In the genomic region with DNA sequence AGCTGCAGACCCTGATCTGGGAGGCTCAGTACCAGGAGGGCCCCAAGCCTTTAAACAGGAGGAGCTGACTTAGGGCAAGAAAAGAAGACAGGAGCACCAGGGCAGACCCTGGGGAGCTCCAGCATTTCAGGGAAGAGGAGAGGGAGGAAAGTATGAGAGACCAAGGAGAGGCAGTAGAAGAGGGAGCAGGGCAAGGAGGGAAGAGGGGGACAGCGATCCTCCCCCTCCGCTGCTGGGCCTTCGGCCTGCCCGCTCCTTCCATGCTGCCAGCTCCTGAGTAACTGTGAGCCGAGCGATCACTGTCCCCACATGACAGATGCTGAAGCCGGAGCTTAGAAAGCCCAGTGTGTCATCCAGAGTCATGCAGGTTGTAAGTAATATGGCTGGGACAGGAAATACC, we compare ENCODE assay signal across 22 cellular contexts.
DNase-seq lines count a peak whose midpoint lies in the region; ATAC-seq and TF ChIP-seq lines count a peak whose summit lies in the region.
"Had no signal": no experiment of that assay in that cellular context is flagged by ENCODE, and none has a peak within 500 bp of the region (broad histone marks: within the 10 kb centered on the region; RNA-seq: fewer than 3 reads in every experiment).

No MANE protein-coding gene starts in this region.

- no peak for TF ChIP-seq CTCF in osteocyte (IDR thresholded peaks at IDR 0.05)

- H3K27ac Mint-ChIP-seq in IgD-negative memory B cell = peak overlapping the region in 2 of 3 donors; percentile 39 to 71
- H3K27ac Mint-ChIP-seq in osteocyte (ENCODE audit: unreplicated experiment) = no peak overlapping the region
- H3K27ac Mint-ChIP-seq: activated T-helper 1 cell treated with anti-CD3 and anti-CD28 coated beads, Interleukin-12 subunit alpha, Interleukin-12 subunit beta, Interleukin-2, Interleukin-4 antibody, amounts not matched to agents 30 ng/mL and 10 ng/mL and 1 ng/mL, durations not matched to agents 14 hours and 24 hours and 36 hours; type B pancreatic cell had no signal

- peak; percentile 21 for DNase-seq in D341Med (ENCODE audit: low spot score)
- DNase-seq in kidney tubule cell (ENCODE audit: low spot score) = peak; percentile 6
- DNase-seq in osteocyte (ENCODE audit: extremely low spot score, unreplicated experiment) = peak; percentile 76
- no peak for DNase-seq in activated T-cell treated with anti-CD3 and anti-CD28 coated beads for 4 hours
- DNase-seq in SW 1271 (lab: John Stamatoyannopoulos, UW) = no peak
- DNase-seq: activated naive CD4-positive, alpha-beta T cell treated with anti-CD3 and anti-CD28 coated beads, Interleukin-2, amount 10 ng/mL, durations not matched to agents 7 days and 5 days; amygdala; Calu3; DND-41; effector CD8-positive, alpha-beta T cell; GM23248; heart right ventricle; NCI-H1092; NCI-H187 treated with DMSO at 0.1 percent for 48 hours; NCI-H2171 treated with DMSO at 0.1 percent for 48 hours; NCI-H524; psoas muscle; Right ventricle myocardium superior had no signal

- H3K4me3 Mint-ChIP-seq in IgD-negative memory B cell = no peak overlapping the region
- no peak overlapping the region for H3K4me3 Mint-ChIP-seq in osteocyte (ENCODE audit: unreplicated experiment)
- H3K4me3 Mint-ChIP-seq: activated naive CD4-positive, alpha-beta T cell treated with anti-CD3 and anti-CD28 coated beads, Interleukin-2, amount 10 ng/mL, durations not matched to agents 7 days and 5 days; activated T-helper 1 cell treated with anti-CD3 and anti-CD28 coated beads, Interleukin-12 subunit alpha, Interleukin-12 subunit beta, Interleukin-2, Interleukin-4 antibody, amounts not matched to agents 30 ng/mL and 10 ng/mL and 1 ng/mL, durations not matched to agents 14 hours and 24 hours and 36 hours; type B pancreatic cell had no signal

- H3K36me3 Mint-ChIP-seq in IgD-negative memory B cell (peaks cover 7% of the 10 kb centered on the region), osteocyte (ENCODE audit: unreplicated experiment) (no peaks in the 10 kb centered on the region)
- H3K36me3 Mint-ChIP-seq: type B pancreatic cell had no signal

- ATAC-seq in HG03460 (IDR thresholded peaks at IDR 0.05; ENCODE audit: unreplicated experiment) = no peak
- ATAC-seq: heart right ventricle, psoas muscle had no signal

- H3K27me3 Mint-ChIP-seq in IgD-negative memory B cell (no peaks in the 10 kb centered on the region), osteocyte (ENCODE audit: unreplicated experiment) (peaks cover 16% of the 10 kb centered on the region)
- H3K27me3 Mint-ChIP-seq: type B pancreatic cell had no signal

- peaks cover 20 to 32% (median 21%) of the 10 kb centered on the region in 3 donors for H3K4me1 Mint-ChIP-seq in IgD-negative memory B cell
- no peaks in the 10 kb centered on the region for H3K4me1 Mint-ChIP-seq in osteocyte (ENCODE audit: unreplicated experiment)

- H3K9me3 Mint-ChIP-seq in IgD-negative memory B cell (peaks cover 0 to 4% (median 0%) of the 10 kb centered on the region in 3 donors), osteocyte (ENCODE audit: unreplicated experiment) (peaks cover 4% of the 10 kb centered on the region)
- H3K9me3 Mint-ChIP-seq: activated naive CD4-positive, alpha-beta T cell treated with anti-CD3 and anti-CD28 coated beads, Interleukin-2, amount 10 ng/mL, durations not matched to agents 7 days and 5 days; activated T-helper 1 cell treated with anti-CD3 and anti-CD28 coated beads, Interleukin-12 subunit alpha, Interleukin-12 subunit beta, Interleukin-2, Interleukin-4 antibody, amounts not matched to agents 30 ng/mL and 10 ng/mL and 1 ng/mL, durations not matched to agents 14 hours and 24 hours and 36 hours had no signal

Comparison
In these comparisons a context has a peak if more than half of its experiments do, and no peak if none do; other contexts are left out.
1. DNase-seq: peak in D341Med (single experiment), kidney tubule cell (single experiment) and osteocyte (single experiment); none in activated T-cell treated with anti-CD3 and anti-CD28 coated beads for 4 hours (single experiment) and SW 1271 (0 of 2).